ENCODE assay signal across 1 cellular context in genomic region chr6:1554241-1554880, GRCh38.
A peak's percentile ranks its signal among the peaks of the same experiment; 100 is the strongest.
TF ChIP-seq lines count a peak whose summit lies in the region.

No MANE protein-coding gene starts in this region.

TF ChIP-seq in GM12878, 131 proteins besides CTCF, POLR2A, EP300 and RAD21 (continued from another document and continues in another):
- TF ChIP-seq SKIL (IDR thresholded peaks at IDR 0.05; ENCODE audit: low read depth, poor library complexity, severe bottlenecking) = peak; percentile 23
- TF ChIP-seq TAF1 (IDR thresholded peaks at IDR 0.05; ENCODE audit: borderline replicate concordance, low read depth, low read length) = no peak
- TF ChIP-seq GABPA (IDR thresholded peaks at IDR 0.05; ENCODE audit: low read depth) = no peak
- TF ChIP-seq SRF (IDR thresholded peaks at IDR 0.05; ENCODE audit: low read depth in 2 of 2, low read length in 2 of 2) = no peak
- no peak for TF ChIP-seq CBFB (IDR thresholded peaks at IDR 0.05; ENCODE audit: low read depth)
- TF ChIP-seq ZNF592 (IDR thresholded peaks at IDR 0.05) = no peak
- TF ChIP-seq BCL3 (IDR thresholded peaks at IDR 0.05; ENCODE audit: borderline replicate concordance, insufficient read depth, low read depth, low read length, poor library complexity, severe bottlenecking) = no peak
- peak; percentile 70 for TF ChIP-seq TBL1XR1 (IDR thresholded peaks at IDR 0.05; ENCODE audit: low read depth, low read length)
- no peak for TF ChIP-seq MXI1 (IDR thresholded peaks at IDR 0.05; ENCODE audit: low read depth, low read length)
- peak; percentile 86 for TF ChIP-seq MEF2B (IDR thresholded peaks at IDR 0.05; ENCODE audit: partially characterized antibody, poor library complexity, severe bottlenecking)
- TF ChIP-seq E2F4 (IDR thresholded peaks at IDR 0.05; ENCODE audit: low read depth, low read length) = no peak
- no peak for TF ChIP-seq CUX1 (IDR thresholded peaks at IDR 0.05; ENCODE audit: insufficient replicate concordance, low read depth, low read length)
- TF ChIP-seq ZNF217 (IDR thresholded peaks at IDR 0.05) = no peak
- no peak for TF ChIP-seq IRF3 (IDR thresholded peaks at IDR 0.05)
- TF ChIP-seq E4F1 (IDR thresholded peaks at IDR 0.05; ENCODE audit: borderline replicate concordance, partially characterized antibody) = no peak
- TF ChIP-seq ZBTB11 (CRISPR knock-in tag; IDR thresholded peaks at IDR 0.05) = no peak
- peak; percentile 82 for TF ChIP-seq ZSCAN29 (IDR thresholded peaks at IDR 0.05)
- TF ChIP-seq GATAD2B (conservative IDR thresholded peaks at IDR 0.05; ENCODE audit: low read depth) = no peak
- no peak for TF ChIP-seq REST (IDR thresholded peaks at IDR 0.05; ENCODE audit: low read depth, low read length)
- TF ChIP-seq MYB (IDR thresholded peaks at IDR 0.05; ENCODE audit: borderline replicate concordance, low read depth, low read length) = peak; percentile 65; the same call in 1 of the 2 replicates
- TF ChIP-seq MTA3 (IDR thresholded peaks at IDR 0.05; ENCODE audit: borderline replicate concordance, low read length) = no peak
- peak; percentile 96 for TF ChIP-seq NR2F1 (conservative IDR thresholded peaks at IDR 0.05)
- no peak for TF ChIP-seq CBX5 (IDR thresholded peaks at IDR 0.05; ENCODE audit: low read depth)
